Comparison of ENCODE assay signal across 9 cellular contexts in genomic region chr20:16701296-16701695, GRCh38. TPM values are rescaled to one million over a fixed set of nuclear protein-coding genes. Genes with fewer than 3 reads are reported as not detected.
A peak's percentile ranks its signal among the peaks of the same experiment; 100 is the strongest.
DNase-seq lines count a peak whose midpoint lies in the region; ATAC-seq and TF ChIP-seq lines count a peak whose summit lies in the region.
"Had no signal": no experiment of that assay in that cellular context is flagged by ENCODE, and none has a peak within 500 bp of the region (broad histone marks: within the 10 kb centered on the region; RNA-seq: fewer than 3 reads in every experiment).

No MANE protein-coding gene starts in this region.

- peaks cover 0 to 18% (median 10%) of the 10 kb centered on the region in 5 donors for H3K27me3 Mint-ChIP-seq in naive thymus-derived CD4-positive, alpha-beta T cell

- peak; percentile 9 for DNase-seq in activated naive CD4-positive, alpha-beta T cell treated with Interleukin-2 at 50 U/mL for 16 hours
- DNase-seq in activated naive CD4-positive, alpha-beta T cell treated with anti-CD3 and anti-CD28 coated beads, Interleukin-2, amount 50 U/mL, for 16 hours, result no peak
- peak; percentile 24 for DNase-seq in HT-29 (ENCODE audit: low spot score)
- DNase-seq in activated CD4-positive, alpha-beta T cell treated with anti-CD3 and anti-CD28 coated beads, Interleukin-2, amount 50 U/mL, for 1 hour, result peak; percentile 20
- peak in 6 of 9 donors; percentile 15 to 36 (median 28) for DNase-seq in naive thymus-derived CD4-positive, alpha-beta T cell
- no peak for DNase-seq in transverse colon
- no peak for DNase-seq in NCI-H1694 (lab: John Stamatoyannopoulos, UW)

- peaks cover 0 to 7% (median under 1%) of the 10 kb centered on the region in 7 donors for H3K4me1 Mint-ChIP-seq in naive thymus-derived CD4-positive, alpha-beta T cell

- TF ChIP-seq CTCF in transverse colon (IDR thresholded peaks at IDR 0.05), result peak in 2 of 5 experiments; percentile 8 to 12

- H3K36me3 Mint-ChIP-seq in naive thymus-derived CD4-positive, alpha-beta T cell, result peaks cover 0 to 6% (median 0%) of the 10 kb centered on the region in 5 donors

- H3K27me3 ChIP-seq in naive thymus-derived CD4-positive, alpha-beta T cell (ENCODE audit: control insufficient read depth in 2 of 2, insufficient read depth in 2 of 2, low read length in 2 of 2), result no peaks in the 10 kb centered on the region
- H3K27me3 ChIP-seq in transverse colon, result no peaks in the 10 kb centered on the region

- no peak for TF ChIP-seq EP300 in transverse colon (IDR thresholded peaks at IDR 0.05; ENCODE audit: low read depth)

- H3K27ac Mint-ChIP-seq in naive thymus-derived CD4-positive, alpha-beta T cell, result no peak overlapping the region

- H3K36me3 ChIP-seq in naive thymus-derived CD4-positive, alpha-beta T cell (ENCODE audit: control insufficient read depth in 2 of 3, insufficient read depth in 3 of 3, low read length in 3 of 3), result no peaks in the 10 kb centered on the region
- no peaks in the 10 kb centered on the region for H3K36me3 ChIP-seq in transverse colon

- H3K4me3 ChIP-seq in naive thymus-derived CD4-positive, alpha-beta T cell (ENCODE audit: low read length), result no peak overlapping the region
- no peak overlapping the region for H3K4me3 ChIP-seq in transverse colon
- H3K4me3 ChIP-seq: lung had no signal

- H3K27ac ChIP-seq in naive thymus-derived CD4-positive, alpha-beta T cell (ENCODE audit: low read depth, low read length), result no peak overlapping the region
- H3K27ac ChIP-seq in transverse colon, result no peak overlapping the region

- no peak overlapping the region for H3K4me3 Mint-ChIP-seq in naive thymus-derived CD4-positive, alpha-beta T cell

- intact Hi-C loops in naive thymus-derived CD4-positive, alpha-beta T cell (cut with micrococcal nuclease), result loop anchor here (1.0 kb wide), 2 partner anchors 60 to 120 kb away; no protein-coding TSS in a partner anchor
- intact Hi-C loops in transverse colon (cut with DNase I; ENCODE audit: low total_unique reads), result no loop called here

- WGBS in transverse colon (ENCODE audit: low coverage in 1 of 2), 2 donors, result 60 to 75% methylated on average over 3 of the region's 3 CpGs

- TF ChIP-seq POLR2A in transverse colon (IDR thresholded peaks at IDR 0.05), result no peak

- peak; percentile 54 for ATAC-seq in naive thymus-derived CD4-positive, alpha-beta T cell
- no peak for ATAC-seq in GM18868 (IDR thresholded peaks at IDR 0.05; ENCODE audit: unreplicated experiment)

- POLR2A ChIA-PET in naive thymus-derived CD4-positive, alpha-beta T cell (lab: Charles Lee), result no interaction called here

- H3K9me3 Mint-ChIP-seq in naive thymus-derived CD4-positive, alpha-beta T cell, result peaks cover 0 to 5% (median 0%) of the 10 kb centered on the region in 11 donors

- no peaks in the 10 kb centered on the region for H3K9me3 ChIP-seq in naive thymus-derived CD4-positive, alpha-beta T cell (ENCODE audit: control insufficient read depth in 2 of 3, low read length in 3 of 3)
- no peaks in the 10 kb centered on the region for H3K9me3 ChIP-seq in transverse colon

- H3K4me1 ChIP-seq in naive thymus-derived CD4-positive, alpha-beta T cell (ENCODE audit: control insufficient read depth in 2 of 2, insufficient read depth in 2 of 2, low read length in 2 of 2), result no peaks in the 10 kb centered on the region
- no peaks in the 10 kb centered on the region for H3K4me1 ChIP-seq in transverse colon

- in situ Hi-C loops in transverse colon (cut with MboI; ENCODE audit: low pct_ligation_motif_present in 1 of 4, low pct_unique_long_range_greater_than_20kb in 1 of 4, low sequenced_read_pairs in 3 of 4), result loop anchor here in 1 of 4 donors (25.0 kb wide), 1 partner anchor 164 kb away; no protein-coding TSS in a partner anchor

- CTCF ChIA-PET in naive thymus-derived CD4-positive, alpha-beta T cell (lab: Charles Lee), result no interaction called here

RNA-seq across cellular contexts. Expression of gene SNRPB2, which starts 28.5 kb away (rescaled TPM):
- total RNA-seq in HT-29 (2014; rRNA removed; shearing (Covaris generic)), result 16.8 and 19.2 TPM in 2 replicates
- total RNA-seq in naive thymus-derived CD4-positive, alpha-beta T cell, result 10 to 100 TPM; 30.8 to 97.0 (median 40.0) TPM
- 10 to 100 TPM; 25.2 to 74.0 TPM for polyA plus RNA-seq in naive thymus-derived CD4-positive, alpha-beta T cell
- total RNA-seq in transverse colon, result 10 to 100 TPM; 20.3 to 52.1 (median 30.9) TPM

RNA-seq across cellular contexts. Expression of gene OTOR, which starts 46.9 kb away (rescaled TPM):
- not detected in 2 replicates for total RNA-seq in HT-29 (2014; rRNA removed; shearing (Covaris generic))
- total RNA-seq in naive thymus-derived CD4-positive, alpha-beta T cell, result not detected
- not detected for polyA plus RNA-seq in naive thymus-derived CD4-positive, alpha-beta T cell
- total RNA-seq in transverse colon, result not detected
- total RNA-seq: lung had no signal
- polyA plus RNA-seq: lung had no signal

Comparison
In these comparisons a context has a peak if more than half of its experiments do, and no peak if none do; other contexts are left out.
1. DNase-seq: peak in activated naive CD4-positive, alpha-beta T cell treated with Interleukin-2 at 50 U/mL for 16 hours (single experiment), HT-29 (single experiment), activated CD4-positive, alpha-beta T cell treated with anti-CD3 and anti-CD28 coated beads, Interleukin-2, amount 50 U/mL, for 1 hour (single experiment) and naive thymus-derived CD4-positive, alpha-beta T cell (6 of 9); none in activated naive CD4-positive, alpha-beta T cell treated with anti-CD3 and anti-CD28 coated beads, Interleukin-2, amount 50 U/mL, for 16 hours (single experiment), transverse colon (single experiment) and NCI-H1694 (single experiment).